1 cellular context compared by ENCODE assay signal in genomic region chr22:20904008-20904979, GRCh38.
TF ChIP-seq lines count a peak whose summit lies in the region.

No MANE protein-coding gene starts in this region.

TF ChIP-seq in HepG2, 621 proteins besides CTCF, POLR2A, EP300 and RAD21 (continued from another document and continues in another):
- TF ChIP-seq, protein P1, sequence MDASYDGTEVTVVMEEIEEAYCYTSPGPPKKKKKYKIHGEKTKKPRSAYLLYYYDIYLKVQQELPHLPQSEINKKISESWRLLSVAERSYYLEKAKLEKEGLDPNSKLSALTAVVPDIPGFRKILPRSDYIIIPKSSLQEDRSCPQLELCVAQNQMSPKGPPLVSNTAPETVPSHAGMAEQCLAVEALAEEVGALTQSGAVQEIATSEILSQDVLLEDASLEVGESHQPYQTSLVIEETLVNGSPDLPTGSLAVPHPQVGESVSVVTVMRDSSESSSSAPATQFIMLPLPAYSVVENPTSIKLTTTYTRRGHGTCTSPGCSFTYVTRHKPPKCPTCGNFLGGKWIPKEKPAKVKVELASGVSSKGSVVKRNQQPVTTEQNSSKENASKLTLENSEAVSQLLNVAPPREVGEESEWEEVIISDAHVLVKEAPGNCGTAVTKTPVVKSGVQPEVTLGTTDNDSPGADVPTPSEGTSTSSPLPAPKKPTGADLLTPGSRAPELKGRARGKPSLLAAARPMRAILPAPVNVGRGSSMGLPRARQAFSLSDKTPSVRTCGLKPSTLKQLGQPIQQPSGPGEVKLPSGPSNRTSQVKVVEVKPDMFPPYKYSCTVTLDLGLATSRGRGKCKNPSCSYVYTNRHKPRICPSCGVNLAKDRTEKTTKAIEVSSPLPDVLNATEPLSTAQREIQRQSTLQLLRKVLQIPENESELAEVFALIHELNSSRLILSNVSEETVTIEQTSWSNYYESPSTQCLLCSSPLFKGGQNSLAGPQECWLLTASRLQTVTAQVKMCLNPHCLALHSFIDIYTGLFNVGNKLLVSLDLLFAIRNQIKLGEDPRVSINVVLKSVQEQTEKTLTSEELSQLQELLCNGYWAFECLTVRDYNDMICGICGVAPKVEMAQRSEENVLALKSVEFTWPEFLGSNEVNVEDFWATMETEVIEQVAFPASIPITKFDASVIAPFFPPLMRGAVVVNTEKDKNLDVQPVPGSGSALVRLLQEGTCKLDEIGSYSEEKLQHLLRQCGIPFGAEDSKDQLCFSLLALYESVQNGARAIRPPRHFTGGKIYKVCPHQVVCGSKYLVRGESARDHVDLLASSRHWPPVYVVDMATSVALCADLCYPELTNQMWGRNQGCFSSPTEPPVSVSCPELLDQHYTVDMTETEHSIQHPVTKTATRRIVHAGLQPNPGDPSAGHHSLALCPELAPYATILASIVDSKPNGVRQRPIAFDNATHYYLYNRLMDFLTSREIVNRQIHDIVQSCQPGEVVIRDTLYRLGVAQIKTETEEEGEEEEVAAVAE (CRISPR knock-in tag; IDR thresholded peaks at IDR 0.05; ENCODE audit: borderline replicate concordance) = no peak
- TF ChIP-seq THAP11 (CRISPR knock-in tag; IDR thresholded peaks at IDR 0.05) (peak; percentile 38; the same call in 1 of the 2 replicates), LCORL (IDR thresholded peaks at IDR 0.05) (no peak), LCORL (CRISPR knock-in tag; IDR thresholded peaks at IDR 0.05) (no peak), HNRNPLL (IDR thresholded peaks at IDR 0.05; ENCODE audit: low read depth, low read length, poor library complexity, severe bottlenecking) (no peak), HMGA1 (CRISPR knock-in tag; conservative IDR thresholded peaks at IDR 0.05) (no peak), U2AF1 (optimal IDR thresholded peaks at IDR 0.05; ENCODE audit: low read depth, low read length) (no peak), KMT2B (CRISPR knock-in tag; IDR thresholded peaks at IDR 0.05) (no peak), NFYC (CRISPR knock-in tag; IDR thresholded peaks at IDR 0.05) (no peak), ATF7 (IDR thresholded peaks at IDR 0.05) (peak; percentile 69), ATF7 (CRISPR knock-in tag; IDR thresholded peaks at IDR 0.05) (no peak), FOXK1 (CRISPR knock-in tag; IDR thresholded peaks at IDR 0.05; ENCODE audit: borderline replicate concordance, low read depth) (peak; percentile 44; the same call in 1 of the 2 replicates), NR2F6 (IDR thresholded peaks at IDR 0.05) (0 out of 2 replicates have a peak, but pooled peaks have one; percentile 30), NR2F6 (CRISPR knock-in tag; IDR thresholded peaks at IDR 0.05) (peak; percentile 57; the same call in 1 of the 2 replicates), ZSCAN21 (CRISPR knock-in tag; IDR thresholded peaks at IDR 0.05; ENCODE audit: borderline replicate concordance) (no peak), FOXP1 (IDR thresholded peaks at IDR 0.05) (no peak), FOXP1 (CRISPR knock-in tag; IDR thresholded peaks at IDR 0.05) (peak; percentile 34; the same call in 1 of the 2 replicates), ZNF713 (CRISPR knock-in tag; IDR thresholded peaks at IDR 0.05) (no peak), CBX5 (CRISPR knock-in tag; IDR thresholded peaks at IDR 0.05; ENCODE audit: borderline replicate concordance) (0 out of 2 replicates have a peak, but pooled peaks have one; percentile 55), FOSL2 (CRISPR knock-in tag; IDR thresholded peaks at IDR 0.05) (peak; percentile 98), CEBPG (CRISPR knock-in tag; IDR thresholded peaks at IDR 0.05) (peak; percentile 88), ZNF354B (CRISPR knock-in tag; IDR thresholded peaks at IDR 0.05) (no peak), HOXA7 (CRISPR knock-in tag; IDR thresholded peaks at IDR 0.05) (no peak), SOX6 (IDR thresholded peaks at IDR 0.05) (no peak), SOX6 (CRISPR knock-in tag; IDR thresholded peaks at IDR 0.05) (peak; percentile 39; the same call in 1 of the 2 replicates), SOX13 (IDR thresholded peaks at IDR 0.05) (no peak), SOX13 (CRISPR knock-in tag; conservative IDR thresholded peaks at IDR 0.05 in 1 of 2, IDR thresholded peaks at IDR 0.05 in 1 of 2) (peak in 1 of 2 experiments; percentile 18; a peak in 1 of 4 replicates), CBFB (CRISPR knock-in tag; IDR thresholded peaks at IDR 0.05) (no peak), ZBTB38 (CRISPR knock-in tag; IDR thresholded peaks at IDR 0.05) (no peak), ZNF547 (CRISPR knock-in tag; IDR thresholded peaks at IDR 0.05) (no peak), ZNF260 (CRISPR knock-in tag; IDR thresholded peaks at IDR 0.05; ENCODE audit: borderline replicate concordance, low read depth) (no peak), MLLT10 (CRISPR knock-in tag; IDR thresholded peaks at IDR 0.05) (no peak), CENPX (CRISPR knock-in tag; IDR thresholded peaks at IDR 0.05) (no peak), SUZ12 (IDR thresholded peaks at IDR 0.05; ENCODE audit: low read depth, low read length) (no peak), NFRKB (IDR thresholded peaks at IDR 0.05) (no peak), ZSCAN20 (CRISPR knock-in tag; IDR thresholded peaks at IDR 0.05; ENCODE audit: borderline replicate concordance) (no peak), ZNF484 (CRISPR knock-in tag; IDR thresholded peaks at IDR 0.05; ENCODE audit: borderline replicate concordance, low read depth) (no peak), CREB1 (IDR thresholded peaks at IDR 0.05) (peak; percentile 20; the same call in 1 of the 2 replicates), CREB1 (CRISPR knock-in tag; IDR thresholded peaks at IDR 0.05) (no peak), ETV6 (CRISPR knock-in tag; conservative IDR thresholded peaks at IDR 0.05) (no peak), ARID5B (CRISPR knock-in tag; IDR thresholded peaks at IDR 0.05) (peak; percentile 70), TIGD3 (CRISPR knock-in tag; IDR thresholded peaks at IDR 0.05; ENCODE audit: borderline replicate concordance) (no peak)
- TF ChIP-seq, protein P2, sequence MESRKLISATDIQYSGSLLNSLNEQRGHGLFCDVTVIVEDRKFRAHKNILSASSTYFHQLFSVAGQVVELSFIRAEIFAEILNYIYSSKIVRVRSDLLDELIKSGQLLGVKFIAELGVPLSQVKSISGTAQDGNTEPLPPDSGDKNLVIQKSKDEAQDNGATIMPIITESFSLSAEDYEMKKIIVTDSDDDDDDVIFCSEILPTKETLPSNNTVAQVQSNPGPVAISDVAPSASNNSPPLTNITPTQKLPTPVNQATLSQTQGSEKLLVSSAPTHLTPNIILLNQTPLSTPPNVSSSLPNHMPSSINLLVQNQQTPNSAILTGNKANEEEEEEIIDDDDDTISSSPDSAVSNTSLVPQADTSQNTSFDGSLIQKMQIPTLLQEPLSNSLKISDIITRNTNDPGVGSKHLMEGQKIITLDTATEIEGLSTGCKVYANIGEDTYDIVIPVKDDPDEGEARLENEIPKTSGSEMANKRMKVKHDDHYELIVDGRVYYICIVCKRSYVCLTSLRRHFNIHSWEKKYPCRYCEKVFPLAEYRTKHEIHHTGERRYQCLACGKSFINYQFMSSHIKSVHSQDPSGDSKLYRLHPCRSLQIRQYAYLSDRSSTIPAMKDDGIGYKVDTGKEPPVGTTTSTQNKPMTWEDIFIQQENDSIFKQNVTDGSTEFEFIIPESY (CRISPR knock-in tag; IDR thresholded peaks at IDR 0.05) = peak; percentile 50; the same call in 1 of the 2 replicates
- TF ChIP-seq, protein P3, sequence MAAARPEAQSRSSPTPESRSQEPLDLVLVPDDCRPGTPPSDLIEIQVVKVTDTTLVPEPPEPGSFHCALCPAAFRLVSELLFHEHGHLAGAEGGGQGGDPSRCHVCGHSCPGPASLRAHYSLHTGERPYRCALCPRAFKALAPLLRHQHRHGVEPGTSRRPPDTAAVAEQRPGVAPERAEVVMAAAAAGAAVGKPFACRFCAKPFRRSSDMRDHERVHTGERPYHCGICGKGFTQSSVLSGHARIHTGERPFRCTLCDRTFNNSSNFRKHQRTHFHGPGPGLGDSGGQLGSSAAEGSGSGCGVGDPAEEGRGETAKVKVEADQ (CRISPR knock-in tag; IDR thresholded peaks at IDR 0.05; ENCODE audit: borderline replicate concordance) = no peak
- TF ChIP-seq, protein P4, sequence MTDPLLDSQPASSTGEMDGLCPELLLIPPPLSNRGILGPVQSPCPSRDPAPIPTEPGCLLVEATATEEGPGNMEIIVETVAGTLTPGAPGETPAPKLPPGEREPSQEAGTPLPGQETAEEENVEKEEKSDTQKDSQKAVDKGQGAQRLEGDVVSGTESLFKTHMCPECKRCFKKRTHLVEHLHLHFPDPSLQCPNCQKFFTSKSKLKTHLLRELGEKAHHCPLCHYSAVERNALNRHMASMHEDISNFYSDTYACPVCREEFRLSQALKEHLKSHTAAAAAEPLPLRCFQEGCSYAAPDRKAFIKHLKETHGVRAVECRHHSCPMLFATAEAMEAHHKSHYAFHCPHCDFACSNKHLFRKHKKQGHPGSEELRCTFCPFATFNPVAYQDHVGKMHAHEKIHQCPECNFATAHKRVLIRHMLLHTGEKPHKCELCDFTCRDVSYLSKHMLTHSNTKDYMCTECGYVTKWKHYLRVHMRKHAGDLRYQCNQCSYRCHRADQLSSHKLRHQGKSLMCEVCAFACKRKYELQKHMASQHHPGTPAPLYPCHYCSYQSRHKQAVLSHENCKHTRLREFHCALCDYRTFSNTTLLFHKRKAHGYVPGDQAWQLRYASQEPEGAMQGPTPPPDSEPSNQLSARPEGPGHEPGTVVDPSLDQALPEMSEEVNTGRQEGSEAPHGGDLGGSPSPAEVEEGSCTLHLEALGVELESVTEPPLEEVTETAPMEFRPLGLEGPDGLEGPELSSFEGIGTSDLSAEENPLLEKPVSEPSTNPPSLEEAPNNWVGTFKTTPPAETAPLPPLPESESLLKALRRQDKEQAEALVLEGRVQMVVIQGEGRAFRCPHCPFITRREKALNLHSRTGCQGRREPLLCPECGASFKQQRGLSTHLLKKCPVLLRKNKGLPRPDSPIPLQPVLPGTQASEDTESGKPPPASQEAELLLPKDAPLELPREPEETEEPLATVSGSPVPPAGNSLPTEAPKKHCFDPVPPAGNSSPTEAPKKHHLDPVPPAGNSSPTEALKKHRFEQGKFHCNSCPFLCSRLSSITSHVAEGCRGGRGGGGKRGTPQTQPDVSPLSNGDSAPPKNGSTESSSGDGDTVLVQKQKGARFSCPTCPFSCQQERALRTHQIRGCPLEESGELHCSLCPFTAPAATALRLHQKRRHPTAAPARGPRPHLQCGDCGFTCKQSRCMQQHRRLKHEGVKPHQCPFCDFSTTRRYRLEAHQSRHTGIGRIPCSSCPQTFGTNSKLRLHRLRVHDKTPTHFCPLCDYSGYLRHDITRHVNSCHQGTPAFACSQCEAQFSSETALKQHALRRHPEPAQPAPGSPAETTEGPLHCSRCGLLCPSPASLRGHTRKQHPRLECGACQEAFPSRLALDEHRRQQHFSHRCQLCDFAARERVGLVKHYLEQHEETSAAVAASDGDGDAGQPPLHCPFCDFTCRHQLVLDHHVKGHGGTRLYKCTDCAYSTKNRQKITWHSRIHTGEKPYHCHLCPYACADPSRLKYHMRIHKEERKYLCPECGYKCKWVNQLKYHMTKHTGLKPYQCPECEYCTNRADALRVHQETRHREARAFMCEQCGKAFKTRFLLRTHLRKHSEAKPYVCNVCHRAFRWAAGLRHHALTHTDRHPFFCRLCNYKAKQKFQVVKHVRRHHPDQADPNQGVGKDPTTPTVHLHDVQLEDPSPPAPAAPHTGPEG (CRISPR knock-in tag; IDR thresholded peaks at IDR 0.05) = no peak
- TF ChIP-seq, protein P5, sequence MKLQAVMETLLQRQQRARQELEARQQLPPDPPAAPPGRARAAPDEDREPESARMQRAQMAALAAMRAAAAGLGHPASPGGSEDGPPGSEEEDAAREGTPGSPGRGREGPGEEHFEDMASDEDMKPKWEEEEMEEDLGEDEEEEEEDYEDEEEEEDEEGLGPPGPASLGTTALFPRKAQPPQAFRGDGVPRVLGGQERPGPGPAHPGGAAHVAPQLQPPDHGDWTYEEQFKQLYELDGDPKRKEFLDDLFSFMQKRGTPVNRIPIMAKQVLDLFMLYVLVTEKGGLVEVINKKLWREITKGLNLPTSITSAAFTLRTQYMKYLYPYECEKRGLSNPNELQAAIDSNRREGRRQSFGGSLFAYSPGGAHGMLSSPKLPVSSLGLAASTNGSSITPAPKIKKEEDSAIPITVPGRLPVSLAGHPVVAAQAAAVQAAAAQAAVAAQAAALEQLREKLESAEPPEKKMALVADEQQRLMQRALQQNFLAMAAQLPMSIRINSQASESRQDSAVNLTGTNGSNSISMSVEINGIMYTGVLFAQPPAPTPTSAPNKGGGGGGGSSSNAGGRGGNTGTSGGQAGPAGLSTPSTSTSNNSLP (IDR thresholded peaks at IDR 0.05; ENCODE audit: low read depth, low read length) = 0 out of 2 replicates have a peak, but pooled peaks have one; percentile 36
- TF ChIP-seq, protein P6, sequence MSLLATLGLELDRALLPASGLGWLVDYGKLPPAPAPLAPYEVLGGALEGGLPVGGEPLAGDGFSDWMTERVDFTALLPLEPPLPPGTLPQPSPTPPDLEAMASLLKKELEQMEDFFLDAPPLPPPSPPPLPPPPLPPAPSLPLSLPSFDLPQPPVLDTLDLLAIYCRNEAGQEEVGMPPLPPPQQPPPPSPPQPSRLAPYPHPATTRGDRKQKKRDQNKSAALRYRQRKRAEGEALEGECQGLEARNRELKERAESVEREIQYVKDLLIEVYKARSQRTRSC (CRISPR knock-in tag; IDR thresholded peaks at IDR 0.05; ENCODE audit: low read depth) = no peak
